ENCODE assay signal across 8 cellular contexts in genomic region chr12:56688129-56688845, GRCh38. TPM values are rescaled to one million over a fixed set of nuclear protein-coding genes. Genes with fewer than 3 reads are reported as not detected.
DNase-seq lines count a peak whose midpoint lies in the region; ATAC-seq and TF ChIP-seq lines count a peak whose summit lies in the region.

Gene PTGES3, minus strand, starts transcription at chr12:56688284. Its CDS starts 285 bp downstream, at chr12:56687999.

- peak within 1 kb of the TSS; percentile 92 to 99 (median 98) for H3K27ac Mint-ChIP-seq in CD14-positive monocyte

- no peaks in the 10 kb centered on the region for H3K36me3 ChIP-seq in right lobe of liver

- peaks cover 0 to 6% (median 0%) of the 10 kb centered on the region in 7 donors for H3K9me3 Mint-ChIP-seq in CD14-positive monocyte

- TF ChIP-seq POLR2A in right lobe of liver (IDR thresholded peaks at IDR 0.05): peak; percentile 92

- 0% methylated on average over 27 of the region's 64 CpGs for WGBS in right lobe of liver (ENCODE audit: insufficient coverage, low coverage, low lambda C conversion rate, missing lambda C conversion rate)

- peaks cover 0 to 2% (median 0%) of the 10 kb centered on the region in 3 donors for H3K27me3 Mint-ChIP-seq in CD14-positive monocyte (ENCODE audit: low read depth in 3 of 3)

- H3K4me1 Mint-ChIP-seq in CD14-positive monocyte: peaks cover 44% of the 10 kb centered on the region

- DNase-seq in CD14-positive monocyte (ENCODE audit: low spot score) (peak; percentile 97), NCI-H82 (lab: John Stamatoyannopoulos, UW) (peak; percentile 99), dermis microvascular lymphatic vessel endothelial cell (ENCODE audit: low read depth in 2 of 2) (peak; percentile 88 to 98), right lobe of liver (peak; percentile 97)
- DNase-seq in activated CD4-positive, alpha-beta T cell treated with anti-CD3 and anti-CD28 coated beads, Interleukin-2, amount 50 U/mL, for 48 hours: peak; percentile 97 to 98
- peak; percentile 97 to 98 for DNase-seq in stimulated activated CD4-positive, alpha-beta T cell treated with anti-CD3 and anti-CD28 coated beads, Interleukin-4, amount 100 ng/mL, for 4 hours

- peaks cover 0 to 13% (median 0%) of the 10 kb centered on the region in 4 donors for H3K4me1 ChIP-seq in right lobe of liver

- ATAC-seq in GM19397 (IDR thresholded peaks at IDR 0.05; ENCODE audit: unreplicated experiment): peak; percentile 71
- ATAC-seq in HG03571 (IDR thresholded peaks at IDR 0.05; ENCODE audit: unreplicated experiment): peak; percentile 64
- peak; percentile 82 to 92 (median 86) for ATAC-seq in right lobe of liver

- peak within 1 kb of the TSS; percentile 100 for H3K27ac ChIP-seq in right lobe of liver

- H3K4me3 ChIP-seq in right lobe of liver: peak within 1 kb of the TSS; percentile 67 to 97 (median 83)

- peaks cover 4 to 6% of the 10 kb centered on the region in 2 donors for H3K36me3 Mint-ChIP-seq in CD14-positive monocyte

- H3K9me3 ChIP-seq in right lobe of liver: no peaks in the 10 kb centered on the region

- intact Hi-C loops in CD14-positive monocyte (cut with micrococcal nuclease): loop anchor here (1.0 to 5.0 kb wide), 3 partner anchors 38 to 41 kb away; partner anchors contain the start of genes ATP5F1B (in 2 of the 2) and NACA (in 1 of the 2)
- intact Hi-C loops in right lobe of liver (cut with DNase I): no loop called here

- TF ChIP-seq CTCF in CD14-positive monocyte (IDR thresholded peaks at IDR 0.05) (no peak), right lobe of liver (IDR thresholded peaks at IDR 0.05) (no peak)

- H3K4me3 Mint-ChIP-seq in CD14-positive monocyte: peak within 1 kb of the TSS; percentile 100

- no peaks in the 10 kb centered on the region for H3K27me3 ChIP-seq in right lobe of liver

RNA-seq across cellular contexts. Expression of gene PTGES3, which starts in this region (rescaled TPM):
- 100 to 1,000 TPM; 187 to 232 TPM for polyA plus RNA-seq in CD14-positive monocyte
- total RNA-seq in dermis microvascular lymphatic vessel endothelial cell (56.8 and 63.4 TPM in 2 replicates), right lobe of liver (100 to 1,000 TPM in 2 of 6 experiments, 10 to 100 TPM in 4; 70.0 to 184 (median 81.8) TPM)

Comparison
In these comparisons a context has a peak if more than half of its experiments do, and no peak if none do; other contexts are left out.
1. Peak in every context shown above with its lines: DNase-seq, ATAC-seq, H3K4me3 ChIP-seq and H3K27ac ChIP-seq.
2. intact Hi-C loops: an anchor here in CD14-positive monocyte (1.0 to 5.0 kb wide); none called in right lobe of liver.